Comparison of ENCODE assay signal across 1 cellular context in genomic region chrX:50905334-50905733, GRCh38.
TF ChIP-seq lines count a peak whose summit lies in the region.

No MANE protein-coding gene starts in this region.

TF ChIP-seq in H1, 55 proteins besides CTCF, POLR2A, EP300 and RAD21 (continued from another document):
- no peak for TF ChIP-seq USF2 (IDR thresholded peaks at IDR 0.05; ENCODE audit: low read length)
- TF ChIP-seq RFX5 (IDR thresholded peaks at IDR 0.05; ENCODE audit: borderline replicate concordance, low read depth, low read length) = no peak
- no peak for TF ChIP-seq TEAD4 (IDR thresholded peaks at IDR 0.05; ENCODE audit: low read depth, low read length)
- no peak for TF ChIP-seq YY1 (IDR thresholded peaks at IDR 0.05; ENCODE audit: low read depth, low read length)
- no peak for TF ChIP-seq SIRT6 (IDR thresholded peaks at IDR 0.05; ENCODE audit: low read length)
